8 cellular contexts compared by ENCODE assay signal in the genomic region with DNA sequence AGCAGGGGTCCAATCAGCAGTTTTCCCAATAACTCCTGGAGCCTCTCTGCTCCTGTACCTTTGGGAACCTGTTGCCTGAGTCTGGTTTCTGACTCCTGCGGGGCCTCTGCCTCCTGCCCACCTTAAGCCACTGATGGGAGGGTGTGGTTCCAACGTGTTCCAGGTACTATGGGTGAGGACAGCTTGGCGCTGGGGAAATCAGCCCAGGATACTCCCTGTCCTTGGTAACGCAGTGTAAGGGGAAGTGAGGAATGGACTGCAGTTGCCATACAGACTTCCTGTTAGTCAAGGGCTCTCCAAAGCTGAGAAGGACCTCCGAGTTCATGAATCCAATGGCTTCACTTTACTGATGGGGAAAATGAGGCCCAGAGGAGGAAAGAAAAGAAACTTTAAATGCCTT. TPM values are rescaled to one million over a fixed set of nuclear protein-coding genes. Genes with fewer than 3 reads are reported as not detected.
A peak's percentile ranks its signal among the peaks of the same experiment; 100 is the strongest.
DNase-seq lines count a peak whose midpoint lies in the region; ATAC-seq and TF ChIP-seq lines count a peak whose summit lies in the region.

No MANE protein-coding gene starts in this region.

- H3K27me3 ChIP-seq in lung (ENCODE audit: control insufficient read depth, insufficient read depth) (no peaks in the 10 kb centered on the region), upper lobe of left lung (no peaks in the 10 kb centered on the region)

- no peak for DNase-seq in activated naive CD4-positive, alpha-beta T cell treated with anti-CD3 and anti-CD28 coated beads, Interleukin-2, amount 10 ng/mL, durations not matched to agents 7 days and 5 days
- no peak for DNase-seq in activated naive CD4-positive, alpha-beta T cell treated with Interleukin-2 at 50 U/mL for 16 hours
- DNase-seq in lung (ENCODE audit: low spot score) (peak; percentile 53), upper lobe of left lung (peak in 1 of 2 donors; percentile 77), HEK293T (ENCODE audit: extremely low spot score) (no peak), D341Med (ENCODE audit: low spot score) (no peak), T1000 (lab: John Stamatoyannopoulos, UW) (no peak)

- H3K4me3 Mint-ChIP-seq in activated naive CD4-positive, alpha-beta T cell treated with anti-CD3 and anti-CD28 coated beads, Interleukin-2, amount 10 ng/mL, durations not matched to agents 7 days and 5 days = peak overlapping the region; percentile 83
- peak overlapping the region; percentile 84 for H3K4me3 Mint-ChIP-seq in activated T-helper 17 cell treated with anti-CD3 and anti-CD28 coated beads, Interleukin-2, amount 50 U/mL, for 72 hours

- peak overlapping the region; percentile 90 for H3K27ac Mint-ChIP-seq in activated naive CD4-positive, alpha-beta T cell treated with anti-CD3 and anti-CD28 coated beads, Interleukin-2, amount 10 ng/mL, durations not matched to agents 7 days and 5 days
- H3K27ac Mint-ChIP-seq in activated T-helper 17 cell treated with anti-CD3 and anti-CD28 coated beads, Interleukin-2, amount 50 U/mL, for 72 hours = peak overlapping the region; percentile 87

- H3K9me3 Mint-ChIP-seq in activated naive CD4-positive, alpha-beta T cell treated with anti-CD3 and anti-CD28 coated beads, Interleukin-2, amount 10 ng/mL, durations not matched to agents 7 days and 5 days = no peaks in the 10 kb centered on the region
- H3K9me3 Mint-ChIP-seq in activated T-helper 17 cell treated with anti-CD3 and anti-CD28 coated beads, Interleukin-2, amount 50 U/mL, for 72 hours = no peaks in the 10 kb centered on the region

- peaks cover 24% of the 10 kb centered on the region for H3K36me3 Mint-ChIP-seq in activated naive CD4-positive, alpha-beta T cell treated with anti-CD3 and anti-CD28 coated beads, Interleukin-2, amount 10 ng/mL, durations not matched to agents 7 days and 5 days
- H3K36me3 Mint-ChIP-seq in activated T-helper 17 cell treated with anti-CD3 and anti-CD28 coated beads, Interleukin-2, amount 50 U/mL, for 72 hours (ENCODE audit: low read depth) = peaks cover 33% of the 10 kb centered on the region

- H3K4me1 ChIP-seq in lung (ENCODE audit: control insufficient read depth in 2 of 2, insufficient read depth in 2 of 2, low read length in 2 of 2) = peaks cover 5 to 10% of the 10 kb centered on the region in 2 donors
- H3K4me1 ChIP-seq in upper lobe of left lung = peaks cover 33 to 45% (median 39%) of the 10 kb centered on the region in 4 donors

- TF ChIP-seq POLR2A in upper lobe of left lung (IDR thresholded peaks at IDR 0.05) = no peak

- POLR2A ChIA-PET in HEK293T (lab: Yijun Ruan, JAX) = interaction anchor here (1.5 to 1.7 kb wide), 2 partner anchors 12 to 69 kb away, joined by 5 to 6 read pairs; a partner anchor contains a TSS

- H3K4me3 ChIP-seq in lung (no peak overlapping the region), upper lobe of left lung (peak overlapping the region in 1 of 4 donors; percentile 90)

- CTCF ChIA-PET in activated naive CD4-positive, alpha-beta T cell treated with anti-CD3 and anti-CD28 coated beads, Interleukin-2, amount 10 ng/mL, durations not matched to agents 7 days and 5 days (lab: Charles Lee) = interaction anchor here (0.6 to 7.2 kb wide), 32 partner anchors 9 to 467 kb away, joined by 3 to 150 read pairs (median 8); a partner anchor contains a TSS
- CTCF ChIA-PET in HEK293T (lab: Yijun Ruan, JAX) = interaction anchor here (0.6 to 2.5 kb wide), 7 partner anchors 60 to 312 kb away, joined by 3 to 17 read pairs (median 4); no protein-coding TSS in a partner anchor

- ATAC-seq in activated T-helper 17 cell treated with anti-CD3 and anti-CD28 coated beads, Interleukin-2, amount 50 U/mL, for 72 hours (replicated peaks) = no peak
- ATAC-seq in lung (ENCODE audit: insufficient read depth, low FRiP score) (no peak), upper lobe of left lung (ENCODE audit: low FRiP score in 2 of 2) (peak; percentile 24 to 41)

- H3K27ac ChIP-seq in lung (ENCODE audit: low read depth in 1 of 2, low read length in 1 of 2) (peak overlapping the region in 1 of 2 donors; percentile 93), upper lobe of left lung (peak overlapping the region; percentile 86 to 98 (median 90))

- no peak for TF ChIP-seq EP300 in upper lobe of left lung (IDR thresholded peaks at IDR 0.05)

- H3K27me3 Mint-ChIP-seq in activated naive CD4-positive, alpha-beta T cell treated with anti-CD3 and anti-CD28 coated beads, Interleukin-2, amount 10 ng/mL, durations not matched to agents 7 days and 5 days = no peaks in the 10 kb centered on the region
- no peaks in the 10 kb centered on the region for H3K27me3 Mint-ChIP-seq in activated T-helper 17 cell treated with anti-CD3 and anti-CD28 coated beads, Interleukin-2, amount 50 U/mL, for 72 hours

- 26 to 32% methylated on average over 5 of the region's 5 CpGs for WGBS in lung, 2 donors
- 12 to 19% methylated on average over 4 to 5 of the region's 5 CpGs for WGBS in upper lobe of left lung, 2 donors

- no peaks in the 10 kb centered on the region for H3K9me3 ChIP-seq in lung (ENCODE audit: control insufficient read depth in 2 of 2, insufficient read depth in 1 of 2, low read length in 1 of 2)
- H3K9me3 ChIP-seq in upper lobe of left lung = no peaks in the 10 kb centered on the region

- H3K36me3 ChIP-seq in lung (ENCODE audit: control insufficient read depth in 2 of 2, insufficient read depth in 2 of 2, low read length in 2 of 2) = peaks cover 0 to 2% of the 10 kb centered on the region in 2 donors
- peaks cover 0 to 7% (median 0%) of the 10 kb centered on the region in 4 donors for H3K36me3 ChIP-seq in upper lobe of left lung

- TF ChIP-seq CTCF in lung (IDR thresholded peaks at IDR 0.05; ENCODE audit: control extremely low read depth, extremely low read depth) (no peak), upper lobe of left lung (IDR thresholded peaks at IDR 0.05) (no peak)

- peaks cover 38% of the 10 kb centered on the region for H3K4me1 Mint-ChIP-seq in activated naive CD4-positive, alpha-beta T cell treated with anti-CD3 and anti-CD28 coated beads, Interleukin-2, amount 10 ng/mL, durations not matched to agents 7 days and 5 days
- peaks cover 34% of the 10 kb centered on the region for H3K4me1 Mint-ChIP-seq in activated T-helper 17 cell treated with anti-CD3 and anti-CD28 coated beads, Interleukin-2, amount 50 U/mL, for 72 hours

TF ChIP-seq in HEK293T, 16 proteins besides CTCF, POLR2A, EP300 and RAD21:
- no peak for TF ChIP-seq ARNT (IDR thresholded peaks at IDR 0.05)
- TF ChIP-seq SP1 (IDR thresholded peaks at IDR 0.05) = no peak
- TF ChIP-seq BHLHE40 (IDR thresholded peaks at IDR 0.05; ENCODE audit: borderline replicate concordance) = no peak
- TF ChIP-seq CTBP1 (IDR thresholded peaks at IDR 0.05; ENCODE audit: borderline replicate concordance) = no peak
- TF ChIP-seq FOXK2 (IDR thresholded peaks at IDR 0.05) = no peak
- TF ChIP-seq L3MBTL2 (conservative IDR thresholded peaks at IDR 0.05) = no peak
- no peak for TF ChIP-seq TARDBP (IDR thresholded peaks at IDR 0.05)
TF ChIP-seq in HEK293T: peak in this region for 0.

RNA-seq across cellular contexts. Expression of a gene that starts 1.2 kb away (rescaled TPM):
- total RNA-seq in activated T-helper 17 cell treated with anti-CD3 and anti-CD28 coated beads, Interleukin-2, amount 50 U/mL, for 72 hours = 10 to 100 TPM; 24.1 to 35.8 TPM
- total RNA-seq in lung (10 to 100 TPM; 35.3 to 42.9 TPM), upper lobe of left lung (10 to 100 TPM; 41.7 to 67.1 (median 50.7) TPM)
- polyA plus RNA-seq in lung = 10 to 100 TPM; 15.5 to 29.2 TPM

RNA-seq across cellular contexts. Expression of a gene that starts 24.5 kb away (rescaled TPM):
- total RNA-seq in activated T-helper 17 cell treated with anti-CD3 and anti-CD28 coated beads, Interleukin-2, amount 50 U/mL, for 72 hours = 10 to 100 TPM; 26.0 to 51.8 TPM
- total RNA-seq in lung (10 to 100 TPM; 12.7 to 15.6 TPM), upper lobe of left lung (10 to 100 TPM in 5 of 6 donors, 1 to 10 TPM in 1; 9.0 to 22.5 (median 16.3) TPM)
- polyA plus RNA-seq in lung = 10 to 100 TPM in 1 of 2 donors, 1 to 10 TPM in 1; 9.9 to 23.9 TPM

Comparison
In these comparisons a context has a peak if more than half of its experiments do, and no peak if none do; other contexts are left out.
1. ATAC-seq: peak in upper lobe of left lung (2 of 2); none in activated T-helper 17 cell treated with anti-CD3 and anti-CD28 coated beads, Interleukin-2, amount 50 U/mL, for 72 hours (single experiment) and lung (single experiment).